ENCODE assay signal across 15 cellular contexts in the genomic region with DNA sequence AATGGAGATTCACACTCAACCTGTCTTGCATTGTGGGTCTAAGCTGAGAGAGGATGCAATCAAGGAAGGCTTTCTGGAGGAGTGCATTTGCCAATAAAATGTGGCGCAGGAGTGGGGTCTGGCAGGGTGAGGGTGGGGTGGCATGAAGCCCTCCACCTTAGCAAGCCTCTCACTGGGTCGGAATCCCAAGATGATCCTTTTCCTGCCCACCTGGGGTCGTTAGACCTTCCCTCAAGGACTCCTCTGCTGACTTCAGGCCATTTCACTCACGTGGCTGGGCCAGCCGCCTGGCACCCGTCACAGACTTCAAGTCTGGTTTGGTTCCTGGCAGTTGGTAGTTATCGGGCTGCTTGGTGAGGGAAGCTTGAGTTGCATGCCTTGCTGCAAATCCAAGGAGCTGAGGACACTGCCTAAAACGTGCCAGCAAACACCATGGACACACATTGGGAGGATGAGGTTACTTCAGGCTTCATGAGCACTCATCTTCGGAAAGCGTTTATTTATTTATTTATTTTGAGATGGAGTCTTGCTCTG. TPM values are rescaled to one million over a fixed set of nuclear protein-coding genes. Genes with fewer than 3 reads are reported as not detected.
DNase-seq lines count a peak whose midpoint lies in the region; ATAC-seq and TF ChIP-seq lines count a peak whose summit lies in the region.
"Had no signal": no experiment of that assay in that cellular context is flagged by ENCODE, and none has a peak within 500 bp of the region (broad histone marks: within the 10 kb centered on the region; RNA-seq: fewer than 3 reads in every experiment).

No MANE protein-coding gene starts in this region.

- no peak for TF ChIP-seq CTCF in LNCaP clone FGC (IDR thresholded peaks at IDR 0.05; ENCODE audit: control insufficient read depth, extremely low read depth, insufficient read depth)

- H3K4me1 Mint-ChIP-seq in activated T-cell treated with anti-CD3 and anti-CD28 coated beads, Interleukin-2, amount 50 U/mL, for 4 hours (ENCODE audit: low read depth) = peaks cover 37% of the 10 kb centered on the region

- H3K36me3 ChIP-seq in adipocyte (ENCODE audit: control insufficient read depth, insufficient read depth, low read length, severe bottlenecking) = peaks cover 47% of the 10 kb centered on the region
- H3K36me3 ChIP-seq in skeletal muscle tissue (ENCODE audit: control insufficient read depth in 3 of 3, insufficient read depth in 3 of 3, low read length in 3 of 3) = peaks cover 44 to 49% (median 45%) of the 10 kb centered on the region in 3 donors

- no peaks in the 10 kb centered on the region for H3K9me3 Mint-ChIP-seq in activated T-cell treated with anti-CD3 and anti-CD28 coated beads, Interleukin-2, amount 50 U/mL, for 4 hours
- H3K9me3 Mint-ChIP-seq: activated naive CD4-positive, alpha-beta T cell treated with anti-CD3 and anti-CD28 coated beads, Interleukin-2, amount 50 U/mL, for 24 hours had no signal

- peaks cover 33% of the 10 kb centered on the region for H3K36me3 Mint-ChIP-seq in activated T-cell treated with anti-CD3 and anti-CD28 coated beads, Interleukin-2, amount 50 U/mL, for 4 hours (ENCODE audit: insufficient read depth)

- H3K4me1 ChIP-seq in adipocyte (ENCODE audit: control insufficient read depth, insufficient read depth, low read length) = peaks cover 19% of the 10 kb centered on the region
- peaks cover 53 to 63% (median 58%) of the 10 kb centered on the region in 3 donors for H3K4me1 ChIP-seq in skeletal muscle tissue (ENCODE audit: control insufficient read depth in 3 of 3, insufficient read depth in 3 of 3, low read length in 3 of 3)

- H3K9ac ChIP-seq in adipocyte (ENCODE audit: low read length) = no peak overlapping the region
- H3K9ac ChIP-seq in skeletal muscle tissue (ENCODE audit: low read depth in 1 of 3, low read length in 3 of 3) = peak overlapping the region; percentile 65 to 96 (median 89)

- H3K27me3 Mint-ChIP-seq in activated T-cell treated with anti-CD3 and anti-CD28 coated beads, Interleukin-2, amount 50 U/mL, for 4 hours (ENCODE audit: low read depth) = no peaks in the 10 kb centered on the region
- H3K27me3 Mint-ChIP-seq: activated naive CD4-positive, alpha-beta T cell treated with anti-CD3 and anti-CD28 coated beads, Interleukin-2, amount 50 U/mL, for 24 hours had no signal

- H3K9me3 ChIP-seq in adipocyte (ENCODE audit: control insufficient read depth, low read length) (no peaks in the 10 kb centered on the region), skeletal muscle tissue (ENCODE audit: control insufficient read depth in 3 of 3, low read length in 3 of 3) (no peaks in the 10 kb centered on the region)
- H3K9me3 ChIP-seq: Peyer's patch had no signal

- no peak for DNase-seq in activated T-cell treated with anti-CD3 and anti-CD28 coated beads, Interleukin-2, amount 50 U/mL, for 4 hours
- DNase-seq in activated T-cell treated with anti-CD3 and anti-CD28 coated beads, Interleukin-2, amount 50 U/mL, for 48 hours = no peak
- DNase-seq in LNCaP clone FGC (ENCODE audit: low read depth) (no peak), adipocyte (ENCODE audit: low read depth) (no peak), DMS153 (lab: John Stamatoyannopoulos, UW) (no peak), NCI-H1436 treated with DMSO at 0.1 percent for 48 hours (lab: John Stamatoyannopoulos, UW) (no peak), NCI-H2227 treated with DMSO at 0.1 percent for 48 hours (lab: John Stamatoyannopoulos, UW) (no peak)
- DNase-seq: activated CD4-positive, alpha-beta T cell treated with anti-CD3 and anti-CD28 coated beads for 48 hours; cerebellar nuclear complex; mesendoderm; NCI-H187 treated with DMSO at 0.1 percent for 48 hours; NCI-H510A treated with DMSO at 0.1 percent for 48 hours; Peyer's patch had no signal

- peak overlapping the region; percentile 91 for H3K27ac ChIP-seq in skeletal muscle tissue (ENCODE audit: low read depth, low read length)

- H3K27me3 ChIP-seq in adipocyte (replicated peaks; ENCODE audit: control insufficient read depth, insufficient read depth, low read length) = no peaks in the 10 kb centered on the region
- no peaks in the 10 kb centered on the region for H3K27me3 ChIP-seq in skeletal muscle tissue (ENCODE audit: control insufficient read depth in 3 of 3, insufficient read depth in 3 of 3, low read length in 3 of 3)
- H3K27me3 ChIP-seq: Peyer's patch had no signal

- H3K4me3 ChIP-seq in LNCaP clone FGC (ENCODE audit: low read depth, low read length) (0 out of 2 replicates have a peak overlapping the region, but pooled peaks have one; percentile 7), adipocyte (ENCODE audit: low read length) (peak overlapping the region; percentile 96), skeletal muscle tissue (ENCODE audit: low read length in 3 of 3) (peak overlapping the region in 2 of 3 donors; percentile 39 to 87)

- peak overlapping the region; percentile 99 for H3K4me3 Mint-ChIP-seq in activated T-cell treated with anti-CD3 and anti-CD28 coated beads, Interleukin-2, amount 50 U/mL, for 4 hours

- ATAC-seq in activated T-cell treated with anti-CD3 and anti-CD28 coated beads, Interleukin-2, amount 50 U/mL, for 4 hours = no peak

RNA-seq across cellular contexts. Expression of gene GPI, which starts 2.5 kb away (rescaled TPM):
- total RNA-seq in activated T-cell treated with anti-CD3 and anti-CD28 coated beads, Interleukin-2, amount 50 U/mL, for 4 hours = 100 to 1,000 TPM; 383 to 449 (median 421) TPM
- total RNA-seq in skeletal muscle tissue = 80.4 TPM

RNA-seq across cellular contexts. Expression of gene PDCD2L, which starts 36.7 kb away (rescaled TPM):
- 10 to 100 TPM; 55.9 to 65.0 (median 63.5) TPM for total RNA-seq in activated T-cell treated with anti-CD3 and anti-CD28 coated beads, Interleukin-2, amount 50 U/mL, for 4 hours
- total RNA-seq in skeletal muscle tissue = 19.8 TPM

Comparison
In these comparisons a context has a peak if more than half of its experiments do, and no peak if none do; other contexts are left out.
1. H3K4me3 ChIP-seq: peak in every context shown above with its lines; median percentile 96 in adipocyte; 63 in skeletal muscle tissue; 7 in LNCaP clone FGC.